25 cellular contexts compared by ENCODE assay signal in the genomic region with DNA sequence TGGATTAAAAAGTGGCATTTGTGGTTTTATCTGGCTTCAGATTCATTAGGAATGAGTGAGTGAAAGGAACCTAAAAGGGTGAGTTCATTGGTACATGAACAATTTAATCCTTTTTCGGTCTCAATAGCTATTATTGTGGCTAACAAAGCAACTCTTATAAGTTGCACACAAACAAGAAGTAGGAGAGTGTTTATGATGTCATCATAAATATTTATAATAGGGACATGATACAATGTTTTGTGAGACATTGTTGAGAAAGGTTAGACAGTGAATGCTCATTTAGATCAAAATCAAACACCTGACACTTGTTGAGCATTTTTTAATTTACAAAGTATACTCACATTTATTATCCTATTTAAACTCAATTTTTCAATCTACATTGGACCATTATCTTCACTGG.
"Had no signal": no experiment of that assay in that cellular context is flagged by ENCODE, and none has a peak within 500 bp of the region (broad histone marks: within the 10 kb centered on the region; RNA-seq: fewer than 3 reads in every experiment).

No MANE protein-coding gene starts in this region.

- H3K4me3 ChIP-seq: colonic mucosa, heart right ventricle, left lung, lower lobe of right lung, right atrium auricular region, stomach, suprapubic skin, tibial artery, upper lobe of left lung, vagina had no signal

- H3K36me3 ChIP-seq: colonic mucosa, heart right ventricle, left lung, lower lobe of right lung, right atrium auricular region, stomach, suprapubic skin, tibial artery, upper lobe of left lung, vagina had no signal

- H3K9me3 Mint-ChIP-seq: endodermal cell, nephron progenitor cell had no signal

- H3K9ac ChIP-seq: parathyroid adenoma had no signal

- H3K27ac ChIP-seq: colonic mucosa, foreskin keratinocyte, heart right ventricle, left lung, lower lobe of right lung, parathyroid adenoma, right atrium auricular region, stomach, suprapubic skin, tibial artery, upper lobe of left lung, vagina had no signal

- ATAC-seq: foreskin keratinocyte, heart right ventricle, left lung, lower lobe of right lung had no signal

- H2AFZ ChIP-seq: parathyroid adenoma had no signal

- FAIRE-seq: endothelial cell of umbilical vein, small intestine had no signal

- H3K4me1 ChIP-seq: colonic mucosa, foreskin keratinocyte, heart right ventricle, left lung, lower lobe of right lung, parathyroid adenoma, right atrium auricular region, stomach, suprapubic skin, tibial artery, upper lobe of left lung, vagina had no signal

- H3K27me3 ChIP-seq: colonic mucosa, left lung, right atrium auricular region, stomach, upper lobe of left lung, vagina had no signal

- DNase-seq: cerebellar nuclear complex; colonic mucosa; dermis blood vessel endothelial cell; effector CD4-positive, alpha-beta T cell; endodermal cell; erythroblast; foreskin keratinocyte; heart right ventricle; islet precursor cell; left lung; lower lobe of right lung; mesenchymal stem cell; naive B cell; nephron progenitor cell; small intestine; stimulated activated CD4-positive, alpha-beta T cell treated with anti-CD3 and anti-CD28 coated beads, Interleukin-12 subunit alpha, Interleukin-12 subunit beta, amount 100 ng/mL, for 4 hours; stimulated activated naive CD4-positive, alpha-beta T cell; stomach; tibial artery; upper lobe of left lung had no signal

- H3K27ac Mint-ChIP-seq: endodermal cell, naive B cell, nephron progenitor cell had no signal

- H3K36me3 Mint-ChIP-seq: naive B cell had no signal

- H3K4me1 Mint-ChIP-seq: endodermal cell had no signal

- H3K9me3 ChIP-seq: colonic mucosa, heart right ventricle, left lung, lower lobe of right lung, right atrium auricular region, stomach, suprapubic skin, tibial artery, upper lobe of left lung, vagina had no signal

- H3K4me3 Mint-ChIP-seq: endodermal cell, naive B cell, nephron progenitor cell had no signal

- H3K79me2 ChIP-seq: parathyroid adenoma had no signal
